In the genomic region with DNA sequence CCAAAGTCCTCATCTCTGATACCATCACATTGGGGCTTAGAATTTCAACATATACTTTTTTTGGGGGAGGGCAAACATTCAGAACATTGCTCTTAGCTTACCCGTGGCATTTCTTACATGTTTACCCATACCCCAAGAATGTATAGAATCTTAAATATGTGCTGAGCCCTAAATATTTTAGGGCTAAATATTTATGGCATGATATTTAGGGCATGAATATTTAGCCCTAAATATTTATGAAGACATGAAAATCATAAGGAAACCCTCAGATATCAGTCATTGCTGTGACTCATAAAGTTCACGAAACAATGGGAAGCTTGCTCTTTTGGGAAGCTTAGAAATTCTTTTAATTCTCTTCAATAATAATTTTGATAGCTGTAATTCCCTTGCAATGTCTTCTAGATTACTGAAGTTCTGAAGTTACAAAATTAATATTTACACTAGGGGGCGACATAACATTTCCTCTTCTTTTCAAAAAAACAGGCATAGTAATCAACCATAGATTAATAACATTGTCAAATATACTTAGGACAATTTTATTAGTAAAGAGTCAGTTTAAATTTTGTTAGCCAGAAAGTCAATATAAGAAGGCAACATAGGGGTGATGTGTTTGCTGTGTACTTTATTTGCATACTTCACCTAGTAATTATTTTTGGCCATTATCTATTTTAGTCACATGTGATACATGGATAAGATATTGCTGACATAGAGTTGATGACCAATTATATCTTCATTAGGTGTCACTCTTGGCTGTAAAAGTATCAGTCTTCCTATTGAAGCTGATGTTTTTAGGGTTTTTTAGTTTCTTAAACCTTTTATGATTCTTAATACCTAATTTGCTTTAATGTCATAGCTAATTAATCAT, we compare ENCODE assay signal across 1 cellular context.
TF ChIP-seq lines count a peak whose summit lies in the region.

No MANE protein-coding gene starts in this region.

TF ChIP-seq in HepG2, 621 proteins besides CTCF, POLR2A, EP300 and RAD21:
- TF ChIP-seq, protein P1, sequence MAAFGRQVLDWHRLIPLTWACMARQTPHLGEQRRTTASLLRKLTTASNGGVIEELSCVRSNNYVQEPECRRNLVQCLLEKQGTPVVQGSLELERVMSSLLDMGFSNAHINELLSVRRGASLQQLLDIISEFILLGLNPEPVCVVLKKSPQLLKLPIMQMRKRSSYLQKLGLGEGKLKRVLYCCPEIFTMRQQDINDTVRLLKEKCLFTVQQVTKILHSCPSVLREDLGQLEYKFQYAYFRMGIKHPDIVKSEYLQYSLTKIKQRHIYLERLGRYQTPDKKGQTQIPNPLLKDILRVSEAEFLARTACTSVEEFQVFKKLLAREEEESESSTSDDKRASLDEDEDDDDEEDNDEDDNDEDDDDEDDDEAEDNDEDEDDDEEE (CRISPR knock-in tag; IDR thresholded peaks at IDR 0.05): no peak
- no peak for TF ChIP-seq HOXD1 (CRISPR knock-in tag; IDR thresholded peaks at IDR 0.05)
- TF ChIP-seq, protein P2, sequence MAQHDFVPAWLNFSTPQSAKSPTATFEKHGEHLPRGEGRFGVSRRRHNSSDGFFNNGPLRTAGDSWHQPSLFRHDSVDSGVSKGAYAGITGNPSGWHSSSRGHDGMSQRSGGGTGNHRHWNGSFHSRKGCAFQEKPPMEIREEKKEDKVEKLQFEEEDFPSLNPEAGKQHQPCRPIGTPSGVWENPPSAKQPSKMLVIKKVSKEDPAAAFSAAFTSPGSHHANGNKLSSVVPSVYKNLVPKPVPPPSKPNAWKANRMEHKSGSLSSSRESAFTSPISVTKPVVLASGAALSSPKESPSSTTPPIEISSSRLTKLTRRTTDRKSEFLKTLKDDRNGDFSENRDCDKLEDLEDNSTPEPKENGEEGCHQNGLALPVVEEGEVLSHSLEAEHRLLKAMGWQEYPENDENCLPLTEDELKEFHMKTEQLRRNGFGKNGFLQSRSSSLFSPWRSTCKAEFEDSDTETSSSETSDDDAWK (CRISPR knock-in tag; IDR thresholded peaks at IDR 0.05): no peak
- 0 out of 4 replicates have a peak, but pooled peaks of 1 of the 2 experiments have one; percentile 1 for TF ChIP-seq MAFK (conservative IDR thresholded peaks at IDR 0.05 in 1 of 2, IDR thresholded peaks at IDR 0.05 in 1 of 2; ENCODE audit: low read length in 2 of 2)
- TF ChIP-seq, protein P3, sequence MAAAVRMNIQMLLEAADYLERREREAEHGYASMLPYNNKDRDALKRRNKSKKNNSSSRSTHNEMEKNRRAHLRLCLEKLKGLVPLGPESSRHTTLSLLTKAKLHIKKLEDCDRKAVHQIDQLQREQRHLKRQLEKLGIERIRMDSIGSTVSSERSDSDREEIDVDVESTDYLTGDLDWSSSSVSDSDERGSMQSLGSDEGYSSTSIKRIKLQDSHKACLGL (CRISPR knock-in tag; IDR thresholded peaks at IDR 0.05): no peak
- no peak for TF ChIP-seq ZNF44 (CRISPR knock-in tag; IDR thresholded peaks at IDR 0.05)
- no peak for TF ChIP-seq ZNF282 (IDR thresholded peaks at IDR 0.05; ENCODE audit: partially characterized antibody)
- TF ChIP-seq REXO4 (CRISPR knock-in tag; IDR thresholded peaks at IDR 0.05; ENCODE audit: borderline replicate concordance): no peak
- no peak for TF ChIP-seq ZNF383 (CRISPR knock-in tag; IDR thresholded peaks at IDR 0.05; ENCODE audit: borderline replicate concordance)
- no peak for TF ChIP-seq ZNF160 (CRISPR knock-in tag; IDR thresholded peaks at IDR 0.05)
- no peak for TF ChIP-seq ADNP (CRISPR knock-in tag; IDR thresholded peaks at IDR 0.05)
- no peak for TF ChIP-seq ZNF17 (CRISPR knock-in tag; IDR thresholded peaks at IDR 0.05)
- TF ChIP-seq STAG1 (CRISPR knock-in tag; IDR thresholded peaks at IDR 0.05): peak; percentile 33
- no peak for TF ChIP-seq ZFP36L2 (CRISPR knock-in tag; IDR thresholded peaks at IDR 0.05)
- no peak for TF ChIP-seq ZMYM3 (CRISPR knock-in tag; IDR thresholded peaks at IDR 0.05)
- TF ChIP-seq SSRP1 (CRISPR knock-in tag; IDR thresholded peaks at IDR 0.05): no peak
TF ChIP-seq in HepG2: peak in this region for 2.
